In the genomic region with DNA sequence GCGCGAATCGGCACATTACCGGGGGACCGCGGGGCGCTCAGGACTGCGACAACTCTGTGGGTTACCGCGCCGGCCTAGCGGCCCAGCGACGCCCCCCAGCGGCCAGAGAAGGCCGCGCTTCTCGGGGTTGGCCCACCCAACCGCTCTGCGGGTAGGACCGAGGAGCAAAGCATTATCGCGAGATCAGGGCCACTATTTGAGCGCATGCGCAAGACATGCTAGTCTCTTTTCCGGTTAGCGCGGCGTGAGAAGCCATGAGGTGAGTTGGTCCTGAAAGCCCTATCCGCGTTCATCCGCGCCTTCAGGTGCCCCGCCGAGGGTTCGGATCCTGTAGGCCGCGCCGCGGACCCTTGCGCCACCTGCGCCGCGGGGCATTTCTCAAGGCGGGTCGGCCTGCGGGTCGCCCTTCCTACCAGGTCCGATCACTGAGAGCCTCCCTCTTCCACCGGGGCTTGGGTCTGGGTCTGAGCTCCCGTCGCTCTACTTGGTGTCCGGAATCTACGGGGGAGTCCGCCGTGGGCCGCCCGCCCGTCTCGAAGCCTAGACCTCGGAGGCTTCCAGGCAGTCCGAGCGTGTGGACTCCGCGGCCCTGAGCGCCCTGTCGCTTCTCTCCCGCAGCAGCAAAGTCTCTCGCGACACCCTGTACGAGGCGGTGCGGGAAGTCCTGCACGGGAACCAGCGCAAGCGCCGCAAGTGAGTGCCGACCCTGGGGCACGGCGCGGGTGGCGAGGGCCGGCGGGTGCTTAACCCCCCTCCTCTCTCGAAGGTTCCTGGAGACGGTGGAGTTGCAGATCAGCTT, we compare ENCODE assay signal across 1 cellular context.
A peak's percentile ranks its signal among the peaks of the same experiment; 100 is the strongest.
TF ChIP-seq lines count a peak whose summit lies in the region.

Gene RPL10A (plus strand): TSS at position 221 of the 799 bp plus-strand sequence. CDS start 34 bp downstream, at position 255.

TF ChIP-seq in HepG2, 621 proteins besides CTCF, POLR2A, EP300 and RAD21 (continued from another document and continues in another):
- TF ChIP-seq WIZ (CRISPR knock-in tag; IDR thresholded peaks at IDR 0.05) (0 out of 2 replicates have a peak, but pooled peaks have one; percentile 37), ZNF292 (CRISPR knock-in tag; IDR thresholded peaks at IDR 0.05; ENCODE audit: borderline replicate concordance, low read depth) (peak; percentile 22; the same call in 1 of the 2 replicates), ZFAT (CRISPR knock-in tag; conservative IDR thresholded peaks at IDR 0.05) (peak; percentile 61), U2AF1 (optimal IDR thresholded peaks at IDR 0.05; ENCODE audit: low read depth, low read length) (peak; percentile 72), TCF7L2 (IDR thresholded peaks at IDR 0.05; ENCODE audit: low read depth, low read length) (no peak), ZNF3 (CRISPR knock-in tag; IDR thresholded peaks at IDR 0.05) (peak; percentile 77), KLF12 (CRISPR knock-in tag; IDR thresholded peaks at IDR 0.05; ENCODE audit: borderline replicate concordance) (peak; percentile 76), SOX13 (IDR thresholded peaks at IDR 0.05) (peak; percentile 53; the same call in 1 of the 2 replicates), SOX13 (CRISPR knock-in tag; conservative IDR thresholded peaks at IDR 0.05 in 1 of 2, IDR thresholded peaks at IDR 0.05 in 1 of 2) (peak; percentile 45 to 94; a peak in 1 of 4 replicates), MED1 (CRISPR knock-in tag; IDR thresholded peaks at IDR 0.05) (peak; percentile 84), ZNF260 (CRISPR knock-in tag; IDR thresholded peaks at IDR 0.05; ENCODE audit: borderline replicate concordance, low read depth) (no peak), CCDC6 (CRISPR knock-in tag; IDR thresholded peaks at IDR 0.05) (peak; percentile 92; the same call in 1 of the 2 replicates), ZNF431 (CRISPR knock-in tag; IDR thresholded peaks at IDR 0.05; ENCODE audit: borderline replicate concordance, low read depth) (peak; percentile 91; the same call in 1 of the 2 replicates), NFKB2 (CRISPR knock-in tag; IDR thresholded peaks at IDR 0.05; ENCODE audit: borderline replicate concordance) (peak; percentile 97), ZNF501 (CRISPR knock-in tag; IDR thresholded peaks at IDR 0.05) (peak; percentile 100), UBTF (CRISPR knock-in tag; IDR thresholded peaks at IDR 0.05) (peak; percentile 96), PPARG (CRISPR knock-in tag; conservative IDR thresholded peaks at IDR 0.05) (peak; percentile 82), ZNF713 (CRISPR knock-in tag; IDR thresholded peaks at IDR 0.05) (peak; percentile 48), CSRNP1 (CRISPR knock-in tag; IDR thresholded peaks at IDR 0.05) (peak; percentile 99), ZNF20 (CRISPR knock-in tag; IDR thresholded peaks at IDR 0.05) (no peak; the same call in 1 of the 2 replicates), SMARCC2 (IDR thresholded peaks at IDR 0.05) (no peak), SRSF1 (optimal IDR thresholded peaks at IDR 0.05; ENCODE audit: low read depth, low read length) (peak; percentile 85), ZMYM2 (CRISPR knock-in tag; IDR thresholded peaks at IDR 0.05) (peak; percentile 87), ZNF512 (CRISPR knock-in tag; IDR thresholded peaks at IDR 0.05) (no peak), NKX3-1 (CRISPR knock-in tag; IDR thresholded peaks at IDR 0.05) (peak; percentile 92), ZNF337 (CRISPR knock-in tag; IDR thresholded peaks at IDR 0.05; ENCODE audit: borderline replicate concordance, low read depth) (peak; percentile 93), ZNF550 (CRISPR knock-in tag; IDR thresholded peaks at IDR 0.05; ENCODE audit: borderline replicate concordance) (peak; percentile 94; the same call in 1 of the 2 replicates)
- TF ChIP-seq, protein P1, sequence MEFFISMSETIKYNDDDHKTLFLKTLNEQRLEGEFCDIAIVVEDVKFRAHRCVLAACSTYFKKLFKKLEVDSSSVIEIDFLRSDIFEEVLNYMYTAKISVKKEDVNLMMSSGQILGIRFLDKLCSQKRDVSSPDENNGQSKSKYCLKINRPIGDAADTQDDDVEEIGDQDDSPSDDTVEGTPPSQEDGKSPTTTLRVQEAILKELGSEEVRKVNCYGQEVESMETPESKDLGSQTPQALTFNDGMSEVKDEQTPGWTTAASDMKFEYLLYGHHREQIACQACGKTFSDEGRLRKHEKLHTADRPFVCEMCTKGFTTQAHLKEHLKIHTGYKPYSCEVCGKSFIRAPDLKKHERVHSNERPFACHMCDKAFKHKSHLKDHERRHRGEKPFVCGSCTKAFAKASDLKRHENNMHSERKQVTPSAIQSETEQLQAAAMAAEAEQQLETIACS (CRISPR knock-in tag; IDR thresholded peaks at IDR 0.05): no peak
- TF ChIP-seq, protein P2, sequence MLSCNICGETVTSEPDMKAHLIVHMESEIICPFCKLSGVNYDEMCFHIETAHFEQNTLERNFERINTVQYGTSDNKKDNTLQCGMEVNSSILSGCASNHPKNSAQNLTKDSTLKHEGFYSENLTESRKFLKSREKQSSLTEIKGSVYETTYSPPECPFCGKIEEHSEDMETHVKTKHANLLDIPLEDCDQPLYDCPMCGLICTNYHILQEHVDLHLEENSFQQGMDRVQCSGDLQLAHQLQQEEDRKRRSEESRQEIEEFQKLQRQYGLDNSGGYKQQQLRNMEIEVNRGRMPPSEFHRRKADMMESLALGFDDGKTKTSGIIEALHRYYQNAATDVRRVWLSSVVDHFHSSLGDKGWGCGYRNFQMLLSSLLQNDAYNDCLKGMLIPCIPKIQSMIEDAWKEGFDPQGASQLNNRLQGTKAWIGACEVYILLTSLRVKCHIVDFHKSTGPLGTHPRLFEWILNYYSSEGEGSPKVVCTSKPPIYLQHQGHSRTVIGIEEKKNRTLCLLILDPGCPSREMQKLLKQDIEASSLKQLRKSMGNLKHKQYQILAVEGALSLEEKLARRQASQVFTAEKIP (CRISPR knock-in tag; IDR thresholded peaks at IDR 0.05; ENCODE audit: borderline replicate concordance): no peak; the same call in 1 of the 2 replicates
- TF ChIP-seq, protein P3, sequence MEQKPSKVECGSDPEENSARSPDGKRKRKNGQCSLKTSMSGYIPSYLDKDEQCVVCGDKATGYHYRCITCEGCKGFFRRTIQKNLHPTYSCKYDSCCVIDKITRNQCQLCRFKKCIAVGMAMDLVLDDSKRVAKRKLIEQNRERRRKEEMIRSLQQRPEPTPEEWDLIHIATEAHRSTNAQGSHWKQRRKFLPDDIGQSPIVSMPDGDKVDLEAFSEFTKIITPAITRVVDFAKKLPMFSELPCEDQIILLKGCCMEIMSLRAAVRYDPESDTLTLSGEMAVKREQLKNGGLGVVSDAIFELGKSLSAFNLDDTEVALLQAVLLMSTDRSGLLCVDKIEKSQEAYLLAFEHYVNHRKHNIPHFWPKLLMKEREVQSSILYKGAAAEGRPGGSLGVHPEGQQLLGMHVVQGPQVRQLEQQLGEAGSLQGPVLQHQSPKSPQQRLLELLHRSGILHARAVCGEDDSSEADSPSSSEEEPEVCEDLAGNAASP (CRISPR knock-in tag; IDR thresholded peaks at IDR 0.05; ENCODE audit: borderline replicate concordance): peak; percentile 86
- TF ChIP-seq, protein P4, sequence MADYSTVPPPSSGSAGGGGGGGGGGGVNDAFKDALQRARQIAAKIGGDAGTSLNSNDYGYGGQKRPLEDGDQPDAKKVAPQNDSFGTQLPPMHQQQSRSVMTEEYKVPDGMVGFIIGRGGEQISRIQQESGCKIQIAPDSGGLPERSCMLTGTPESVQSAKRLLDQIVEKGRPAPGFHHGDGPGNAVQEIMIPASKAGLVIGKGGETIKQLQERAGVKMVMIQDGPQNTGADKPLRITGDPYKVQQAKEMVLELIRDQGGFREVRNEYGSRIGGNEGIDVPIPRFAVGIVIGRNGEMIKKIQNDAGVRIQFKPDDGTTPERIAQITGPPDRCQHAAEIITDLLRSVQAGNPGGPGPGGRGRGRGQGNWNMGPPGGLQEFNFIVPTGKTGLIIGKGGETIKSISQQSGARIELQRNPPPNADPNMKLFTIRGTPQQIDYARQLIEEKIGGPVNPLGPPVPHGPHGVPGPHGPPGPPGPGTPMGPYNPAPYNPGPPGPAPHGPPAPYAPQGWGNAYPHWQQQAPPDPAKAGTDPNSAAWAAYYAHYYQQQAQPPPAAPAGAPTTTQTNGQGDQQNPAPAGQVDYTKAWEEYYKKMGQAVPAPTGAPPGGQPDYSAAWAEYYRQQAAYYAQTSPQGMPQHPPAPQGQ (CRISPR knock-in tag; IDR thresholded peaks at IDR 0.05; ENCODE audit: borderline replicate concordance): no peak
- TF ChIP-seq, protein P5, sequence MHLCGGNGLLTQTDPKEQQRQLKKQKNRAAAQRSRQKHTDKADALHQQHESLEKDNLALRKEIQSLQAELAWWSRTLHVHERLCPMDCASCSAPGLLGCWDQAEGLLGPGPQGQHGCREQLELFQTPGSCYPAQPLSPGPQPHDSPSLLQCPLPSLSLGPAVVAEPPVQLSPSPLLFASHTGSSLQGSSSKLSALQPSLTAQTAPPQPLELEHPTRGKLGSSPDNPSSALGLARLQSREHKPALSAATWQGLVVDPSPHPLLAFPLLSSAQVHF (CRISPR knock-in tag; IDR thresholded peaks at IDR 0.05): peak; percentile 93; the same call in 1 of the 2 replicates
- TF ChIP-seq, protein P6, sequence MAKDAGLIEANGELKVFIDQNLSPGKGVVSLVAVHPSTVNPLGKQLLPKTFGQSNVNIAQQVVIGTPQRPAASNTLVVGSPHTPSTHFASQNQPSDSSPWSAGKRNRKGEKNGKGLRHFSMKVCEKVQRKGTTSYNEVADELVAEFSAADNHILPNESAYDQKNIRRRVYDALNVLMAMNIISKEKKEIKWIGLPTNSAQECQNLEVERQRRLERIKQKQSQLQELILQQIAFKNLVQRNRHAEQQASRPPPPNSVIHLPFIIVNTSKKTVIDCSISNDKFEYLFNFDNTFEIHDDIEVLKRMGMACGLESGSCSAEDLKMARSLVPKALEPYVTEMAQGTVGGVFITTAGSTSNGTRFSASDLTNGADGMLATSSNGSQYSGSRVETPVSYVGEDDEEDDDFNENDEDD (CRISPR knock-in tag; IDR thresholded peaks at IDR 0.05; ENCODE audit: borderline replicate concordance): no peak; the same call in 1 of the 2 replicates
- TF ChIP-seq, protein P7, sequence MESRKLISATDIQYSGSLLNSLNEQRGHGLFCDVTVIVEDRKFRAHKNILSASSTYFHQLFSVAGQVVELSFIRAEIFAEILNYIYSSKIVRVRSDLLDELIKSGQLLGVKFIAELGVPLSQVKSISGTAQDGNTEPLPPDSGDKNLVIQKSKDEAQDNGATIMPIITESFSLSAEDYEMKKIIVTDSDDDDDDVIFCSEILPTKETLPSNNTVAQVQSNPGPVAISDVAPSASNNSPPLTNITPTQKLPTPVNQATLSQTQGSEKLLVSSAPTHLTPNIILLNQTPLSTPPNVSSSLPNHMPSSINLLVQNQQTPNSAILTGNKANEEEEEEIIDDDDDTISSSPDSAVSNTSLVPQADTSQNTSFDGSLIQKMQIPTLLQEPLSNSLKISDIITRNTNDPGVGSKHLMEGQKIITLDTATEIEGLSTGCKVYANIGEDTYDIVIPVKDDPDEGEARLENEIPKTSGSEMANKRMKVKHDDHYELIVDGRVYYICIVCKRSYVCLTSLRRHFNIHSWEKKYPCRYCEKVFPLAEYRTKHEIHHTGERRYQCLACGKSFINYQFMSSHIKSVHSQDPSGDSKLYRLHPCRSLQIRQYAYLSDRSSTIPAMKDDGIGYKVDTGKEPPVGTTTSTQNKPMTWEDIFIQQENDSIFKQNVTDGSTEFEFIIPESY (CRISPR knock-in tag; IDR thresholded peaks at IDR 0.05): peak; percentile 73
- TF ChIP-seq, protein P8, sequence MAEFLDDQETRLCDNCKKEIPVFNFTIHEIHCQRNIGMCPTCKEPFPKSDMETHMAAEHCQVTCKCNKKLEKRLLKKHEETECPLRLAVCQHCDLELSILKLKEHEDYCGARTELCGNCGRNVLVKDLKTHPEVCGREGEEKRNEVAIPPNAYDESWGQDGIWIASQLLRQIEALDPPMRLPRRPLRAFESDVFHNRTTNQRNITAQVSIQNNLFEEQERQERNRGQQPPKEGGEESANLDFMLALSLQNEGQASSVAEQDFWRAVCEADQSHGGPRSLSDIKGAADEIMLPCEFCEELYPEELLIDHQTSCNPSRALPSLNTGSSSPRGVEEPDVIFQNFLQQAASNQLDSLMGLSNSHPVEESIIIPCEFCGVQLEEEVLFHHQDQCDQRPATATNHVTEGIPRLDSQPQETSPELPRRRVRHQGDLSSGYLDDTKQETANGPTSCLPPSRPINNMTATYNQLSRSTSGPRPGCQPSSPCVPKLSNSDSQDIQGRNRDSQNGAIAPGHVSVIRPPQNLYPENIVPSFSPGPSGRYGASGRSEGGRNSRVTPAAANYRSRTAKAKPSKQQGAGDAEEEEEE (CRISPR knock-in tag; IDR thresholded peaks at IDR 0.05; ENCODE audit: borderline replicate concordance): peak; percentile 84
